Comparison of ENCODE assay signal across 25 cellular contexts in the genomic region with DNA sequence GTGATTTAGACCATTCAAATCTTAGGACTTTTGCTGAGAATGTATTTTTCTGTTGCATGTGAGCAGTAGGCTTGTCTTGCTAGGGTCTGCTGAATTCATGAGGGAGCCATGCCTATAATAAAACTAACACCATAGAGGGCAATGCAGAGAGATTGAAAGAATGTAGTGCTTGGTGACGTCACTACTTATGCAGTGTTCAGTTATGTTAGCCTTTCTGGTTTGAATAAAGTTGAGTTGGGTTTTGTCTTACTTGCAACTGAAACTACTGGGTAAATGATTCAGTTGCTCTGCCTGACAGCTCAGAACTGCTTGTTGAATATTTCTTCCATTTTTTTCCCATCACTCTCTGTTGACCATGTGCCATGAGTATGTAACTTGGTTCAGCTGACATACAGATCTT.
"Had no signal": no experiment of that assay in that cellular context is flagged by ENCODE, and none has a peak within 500 bp of the region (broad histone marks: within the 10 kb centered on the region; RNA-seq: fewer than 3 reads in every experiment).

No MANE protein-coding gene starts in this region.

- FAIRE-seq: bronchial epithelial cell had no signal

- H3K4me3 ChIP-seq: ovary, suprapubic skin, tibial nerve had no signal

- H3K9me3 ChIP-seq: ovary, suprapubic skin, tibial nerve had no signal

- H3K9me3 Mint-ChIP-seq: activated CD4-positive, alpha-beta memory T cell treated with anti-CD3 and anti-CD28 coated beads, Interleukin-2, amount 10 ng/mL, durations not matched to agents 7 days and 5 days; activated T-cell treated with anti-CD3 and anti-CD28 coated beads, Interleukin-2, amount 50 U/mL, for 24 hours; central memory CD8-positive, alpha-beta T cell; dendritic cell treated with granulocyte-macrophage colony-stimulating factor and Interleukin-4, amounts not matched to agents 40 ng/mL and 50 ng/mL, for 4 days; endodermal cell; stimulated activated naive B cell treated with anti-CD40 and anti-IgM and Interleukin-4, amounts not matched to agents 10 μg/mL and 1 μg/mL and 100 μg/mL, for 72 hours; WTC11 had no signal

- ATAC-seq: esophagus mucosa; foreskin keratinocyte; naive thymus-derived CD8-positive, alpha-beta T cell; stimulated activated naive B cell treated with anti-CD40 and anti-IgM and Interleukin-4, amounts not matched to agents 10 μg/mL and 1 μg/mL and 100 μg/mL, for 72 hours; WTC11 had no signal

- H3K27ac ChIP-seq: foreskin keratinocyte, ovary, suprapubic skin, tibial nerve had no signal

- H3K27me3 Mint-ChIP-seq: central memory CD8-positive, alpha-beta T cell had no signal

- H3K36me3 Mint-ChIP-seq: WTC11 had no signal

- H3K27ac Mint-ChIP-seq: activated CD4-positive, alpha-beta memory T cell treated with anti-CD3 and anti-CD28 coated beads, Interleukin-2, amount 10 ng/mL, durations not matched to agents 7 days and 5 days; activated CD4-positive, alpha-beta T cell treated with anti-CD3 and anti-CD28 coated beads, Interleukin-2, amount 10 ng/mL, durations not matched to agents 7 days and 5 days; activated T-cell treated with anti-CD3 and anti-CD28 coated beads, Interleukin-2, amount 50 U/mL, for 24 hours; dendritic cell treated with granulocyte-macrophage colony-stimulating factor and Interleukin-4, amounts not matched to agents 40 ng/mL and 50 ng/mL, for 4 days; endodermal cell; naive thymus-derived CD8-positive, alpha-beta T cell; progenitor cell of endocrine pancreas; stimulated activated naive B cell treated with anti-CD40 and anti-IgM and Interleukin-4, amounts not matched to agents 10 μg/mL and 1 μg/mL and 100 μg/mL, for 72 hours; WTC11 had no signal

- DNase-seq: activated CD4-positive, alpha-beta memory T cell treated with anti-CD3 and anti-CD28 coated beads, Interleukin-2, amount 10 ng/mL, durations not matched to agents 7 days and 5 days; activated CD4-positive, alpha-beta T cell treated with anti-CD3 and anti-CD28 coated beads for 1 hour; activated CD4-positive, alpha-beta T cell treated with anti-CD3 and anti-CD28 coated beads, Interleukin-2, amount 10 ng/mL, durations not matched to agents 7 days and 5 days; activated CD8-positive, alpha-beta memory T cell treated with anti-CD3 and anti-CD28 coated beads, Interleukin-2, amount 50 U/mL, for 48 hours; activated gamma-delta T cell treated with Interleukin-2 at 50 U/mL for 16 hours; activated naive CD4-positive, alpha-beta T cell treated with anti-CD3 and anti-CD28 coated beads, Interleukin-2, amount 50 U/mL, for 16 hours; activated T-cell treated with anti-CD3 and anti-CD28 coated beads, Interleukin-2, amount 50 U/mL, for 24 hours; amniotic stem cell; endodermal cell; foreskin keratinocyte; naive thymus-derived CD8-positive, alpha-beta T cell; ovary; retina; stimulated activated CD4-positive, alpha-beta T cell treated with anti-CD3 and anti-CD28 coated beads, Interleukin-15, amount 100 ng/mL, for 24 hours; stimulated activated CD4-positive, alpha-beta T cell treated with anti-CD3 and anti-CD28 coated beads, Interleukin-2, amount 100 ng/mL, for 24 hours; stimulated activated naive B cell treated with anti-CD40 and anti-IgM and Interleukin-4, amounts not matched to agents 10 μg/mL and 1 μg/mL and 100 μg/mL, for 72 hours; T-helper 2 cell had no signal

- H3K27me3 ChIP-seq: foreskin keratinocyte, ovary, suprapubic skin, tibial nerve had no signal

- H3K36me3 ChIP-seq: ovary, suprapubic skin, tibial nerve had no signal

- H3K4me3 Mint-ChIP-seq: activated CD4-positive, alpha-beta memory T cell treated with anti-CD3 and anti-CD28 coated beads, Interleukin-2, amount 10 ng/mL, durations not matched to agents 7 days and 5 days; activated CD4-positive, alpha-beta T cell treated with anti-CD3 and anti-CD28 coated beads, Interleukin-2, amount 10 ng/mL, durations not matched to agents 7 days and 5 days; activated T-cell treated with anti-CD3 and anti-CD28 coated beads, Interleukin-2, amount 50 U/mL, for 24 hours; central memory CD8-positive, alpha-beta T cell; dendritic cell treated with granulocyte-macrophage colony-stimulating factor and Interleukin-4, amounts not matched to agents 40 ng/mL and 50 ng/mL, for 4 days; endodermal cell; naive thymus-derived CD8-positive, alpha-beta T cell; stimulated activated naive B cell treated with anti-CD40 and anti-IgM and Interleukin-4, amounts not matched to agents 10 μg/mL and 1 μg/mL and 100 μg/mL, for 72 hours; WTC11 had no signal
